Comparison of ENCODE assay signal across 8 cellular contexts in the genomic region with DNA sequence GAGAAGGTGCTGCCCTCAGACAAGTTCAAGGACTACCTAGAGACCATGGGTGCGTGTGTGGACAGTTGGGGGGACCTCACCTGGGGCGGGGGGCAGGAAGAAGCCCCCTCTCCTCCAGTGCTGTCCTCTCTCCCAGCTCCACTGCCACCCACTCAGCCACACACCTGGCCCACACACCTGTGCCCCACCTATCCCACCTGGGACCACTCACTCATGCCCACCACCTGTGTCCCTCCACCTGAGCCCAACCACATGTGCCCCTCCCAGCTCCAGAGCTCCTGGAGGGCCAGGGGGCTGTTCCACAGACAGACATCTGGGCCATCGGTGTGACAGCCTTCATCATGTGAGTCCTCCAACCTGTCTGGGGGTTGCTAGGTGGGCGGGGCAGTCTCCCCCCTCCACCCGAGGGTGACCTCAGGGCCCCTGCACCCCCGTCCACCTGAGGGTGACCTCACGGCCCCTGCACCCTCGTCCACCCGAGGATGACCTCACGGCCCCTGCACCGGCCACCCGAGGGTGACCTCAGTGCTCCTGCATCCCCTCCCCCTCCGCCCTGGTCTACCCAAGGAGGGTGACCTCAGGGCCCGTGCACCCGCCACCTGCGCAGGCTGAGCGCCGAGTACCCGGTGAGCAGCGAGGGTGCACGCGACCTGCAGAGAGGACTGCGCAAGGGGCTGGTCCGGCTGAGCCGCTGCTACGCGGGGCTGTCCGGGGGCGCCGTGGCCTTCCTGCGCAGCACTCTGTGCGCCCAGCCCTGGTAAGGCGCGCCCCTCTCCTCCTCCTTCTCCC. TPM values are rescaled to one million over a fixed set of nuclear protein-coding genes. Genes with fewer than 3 reads are reported as not detected.
A peak's percentile ranks its signal among the peaks of the same experiment; 100 is the strongest.
DNase-seq lines count a peak whose midpoint lies in the region; ATAC-seq and TF ChIP-seq lines count a peak whose summit lies in the region.

No MANE protein-coding gene starts in this region.

- no peak overlapping the region for H3K4ac ChIP-seq in neuronal stem cell (ENCODE audit: low read length)

- no TSS peak for BruUV-seq in Caco-2 (replicated peaks; lab: Mats Ljungman, UMichigan)
- BruUV-seq in Panc1 (replicated peaks; lab: Mats Ljungman, UMichigan) = no TSS peak

- H3K4me1 Mint-ChIP-seq in Caco-2 (ENCODE audit: low read depth, unreplicated experiment) = no peaks in the 10 kb centered on the region

- ATAC-seq in Panc1 = peak; percentile 53
- ATAC-seq in HG02763 (IDR thresholded peaks at IDR 0.05; ENCODE audit: unreplicated experiment) = no peak
- no peak for ATAC-seq in HG03039 (IDR thresholded peaks at IDR 0.05; ENCODE audit: unreplicated experiment)

- peak overlapping the region; percentile 97 for H3K14ac ChIP-seq in neuronal stem cell (ENCODE audit: low read length)

- intact Hi-C loops in Caco-2 (cut with micrococcal nuclease; ENCODE audit: unreplicated experiment) = loop anchor here (1.0 kb wide), 1 partner anchor 79 kb away; a partner anchor contains a TSS
- intact Hi-C loops in Panc1 (cut with micrococcal nuclease; ENCODE audit: unreplicated experiment) = no loop called here

- peak overlapping the region; percentile 93 for H3K9ac ChIP-seq in neuronal stem cell (ENCODE audit: low read depth, low read length, poor library complexity)

- no peaks in the 10 kb centered on the region for H3K9me3 Mint-ChIP-seq in Caco-2 (ENCODE audit: unreplicated experiment)

- peaks cover 4% of the 10 kb centered on the region for H3K79me1 ChIP-seq in neuronal stem cell (ENCODE audit: low read depth, low read length)

- H3K36me3 ChIP-seq in Caco-2 (ENCODE audit: control insufficient read depth, insufficient read depth, low read length) (no peaks in the 10 kb centered on the region), Panc1 (ENCODE audit: control insufficient read depth, insufficient read depth, low read length) (no peaks in the 10 kb centered on the region), neuronal stem cell (replicated peaks in 1 of 2; ENCODE audit: control insufficient read depth in 2 of 2, insufficient read depth in 2 of 2, low read length in 2 of 2) (no peaks in the 10 kb centered on the region)

- CTCF ChIA-PET in Caco-2 (lab: Charles Lee) (no interaction called here), Panc1 (lab: Charles Lee) (interaction anchor here (0.6 kb wide), 1 partner anchor 50 kb away, joined by 3 read pairs; no protein-coding TSS in a partner anchor)

- TF ChIP-seq CTCF in Caco-2 (IDR thresholded peaks at IDR 0.05; ENCODE audit: insufficient read depth in 1 of 2, low read depth in 1 of 2, low read length in 1 of 2, severe bottlenecking in 1 of 2, unreplicated experiment in 1 of 2) = no peak
- TF ChIP-seq CTCF in Panc1 (IDR thresholded peaks at IDR 0.05) = no peak
- TF ChIP-seq CTCF in epithelial cell of proximal tubule (conservative IDR thresholded peaks at IDR 0.05; ENCODE audit: low read depth, low read length) = no peak

- H2AFZ ChIP-seq in neuronal stem cell (ENCODE audit: low read length) = peak overlapping the region; percentile 69

- peak overlapping the region; percentile 91 for H3K23ac ChIP-seq in neuronal stem cell (ENCODE audit: low read depth, low read length, poor library complexity)

- DNase-seq in Caco-2 (no peak), Panc1 (ENCODE audit: low read depth, low spot score) (no peak), epithelial cell of proximal tubule (ENCODE audit: low read depth) (no peak), neuronal stem cell (ENCODE audit: low spot score) (no peak), HPDE6-E6E7 (ENCODE audit: extremely low spot score) (no peak), superior temporal gyrus (ENCODE audit: extremely low spot score) (no peak)

- in situ Hi-C loops in Panc1 (cut with HindIII; ENCODE audit: low pct_unique_long_range_greater_than_20kb, low sequenced_read_pairs) = no loop called here

- H2BK12ac ChIP-seq in neuronal stem cell (ENCODE audit: low read length) = peak overlapping the region; percentile 90

- no peak overlapping the region for H2BK120ac ChIP-seq in neuronal stem cell (ENCODE audit: low read depth, low read length)

- H3K27ac Mint-ChIP-seq in Caco-2 (ENCODE audit: unreplicated experiment) = no peak overlapping the region

- H2BK15ac ChIP-seq in neuronal stem cell (ENCODE audit: low read length) = peak overlapping the region; percentile 39

- no peaks in the 10 kb centered on the region for H3K27me3 Mint-ChIP-seq in Caco-2 (ENCODE audit: insufficient read depth, unreplicated experiment)

- H3K4me1 ChIP-seq in Caco-2 (no peaks in the 10 kb centered on the region), Panc1 (ENCODE audit: control insufficient read depth, insufficient read depth, low read length) (peaks cover 3% of the 10 kb centered on the region; the same call in 1 of the 2 replicates), neuronal stem cell (ENCODE audit: control insufficient read depth in 2 of 2, insufficient read depth in 1 of 2, low read depth in 1 of 2, low read length in 2 of 2) (peaks cover 0 to 8% of the 10 kb centered on the region in 2 donors)

- no CpG with 5 or more reads among the region's 34 CpGs for WGBS in neuronal stem cell (ENCODE audit: extremely low coverage in 2 of 2, insufficient read length in 2 of 2, insufficient replicate concordance in 1 of 2), 2 donors

- H3K4me3 ChIP-seq in Caco-2 (ENCODE audit: low read depth, low read length) = peak overlapping the region; percentile 39
- H3K4me3 ChIP-seq in Panc1 (ENCODE audit: low read depth in 2 of 2, low read length in 2 of 2) = peak overlapping the region; percentile 53 to 60
- H3K4me3 ChIP-seq in epithelial cell of proximal tubule (ENCODE audit: low read depth, low read length) = peak overlapping the region; percentile 60
- H3K4me3 ChIP-seq in neuronal stem cell (ENCODE audit: low read length in 2 of 2) = peak overlapping the region; percentile 25 to 74

- H3K9me3 ChIP-seq in Caco-2 = no peaks in the 10 kb centered on the region
- no peaks in the 10 kb centered on the region for H3K9me3 ChIP-seq in Panc1 (ENCODE audit: control insufficient read depth, insufficient read depth, low read depth, low read length)
- no peaks in the 10 kb centered on the region for H3K9me3 ChIP-seq in neuronal stem cell (replicated peaks in 1 of 2; ENCODE audit: control insufficient read depth in 2 of 2, insufficient read depth in 1 of 2, low read depth in 1 of 2, low read length in 2 of 2)

- H3K4me3 Mint-ChIP-seq in Caco-2 (ENCODE audit: unreplicated experiment) = peak overlapping the region; percentile 66

- peak overlapping the region; percentile 79 for H2AK5ac ChIP-seq in neuronal stem cell (ENCODE audit: low read depth, low read length)

- peak overlapping the region; percentile 10 for H2BK5ac ChIP-seq in neuronal stem cell (ENCODE audit: low read length)

- POLR2A ChIA-PET in Caco-2 (lab: Charles Lee) = no interaction called here
- POLR2A ChIA-PET in Panc1 (lab: Charles Lee) = no interaction called here

- H3K4me2 ChIP-seq in neuronal stem cell (ENCODE audit: insufficient read depth, low read length, poor library complexity, severe bottlenecking) = peak overlapping the region; percentile 98

- H3K27me3 ChIP-seq in Caco-2 (replicated peaks; ENCODE audit: control insufficient read depth, insufficient read depth, low read length) = no peaks in the 10 kb centered on the region
- no peaks in the 10 kb centered on the region for H3K27me3 ChIP-seq in Panc1 (ENCODE audit: control insufficient read depth, insufficient read depth, low read length)
- peaks cover 0 to 17% (median 15%) of the 10 kb centered on the region in 3 experiments for H3K27me3 ChIP-seq in neuronal stem cell (ENCODE audit: control insufficient read depth in 3 of 3, insufficient read depth in 3 of 3, low read depth in 1 of 3, low read length in 3 of 3)

- H3K18ac ChIP-seq in neuronal stem cell (ENCODE audit: low read length) = peak overlapping the region; percentile 94

- peak overlapping the region; percentile 43 for H4K8ac ChIP-seq in neuronal stem cell (ENCODE audit: low read depth, low read length)

- no peaks in the 10 kb centered on the region for H3K36me3 Mint-ChIP-seq in Caco-2 (ENCODE audit: insufficient read depth, unreplicated experiment)

- no peak overlapping the region for H4K91ac ChIP-seq in neuronal stem cell (ENCODE audit: low read depth, low read length, poor library complexity)

- no peak overlapping the region for H3K27ac ChIP-seq in Panc1 (ENCODE audit: low read length)
- H3K27ac ChIP-seq in neuronal stem cell (replicated peaks; ENCODE audit: low read length) = no peak overlapping the region

RNA-seq across cellular contexts. Expression of a gene that starts 28.8 kb away (rescaled TPM):
- total RNA-seq in Caco-2 (2022) (48.3 and 51.7 TPM in 2 replicates), Panc1 (2021; ENCODE audit: unreplicated experiment) (38.6 TPM), epithelial cell of proximal tubule (40.2 and 40.3 TPM in 2 replicates)
- 32.3 TPM for polyA plus RNA-seq in Panc1 (2012; ENCODE audit: insufficient read length)
- polyA plus RNA-seq in neuronal stem cell (2013, experiment 1 of 2) = 13.5 TPM
- polyA plus RNA-seq in neuronal stem cell (2013, experiment 2 of 2) = 13.3 TPM

RNA-seq across cellular contexts. Expression of a gene that starts 38.8 kb away (rescaled TPM):
- total RNA-seq in Caco-2 (2022) (4.0 and 4.5 TPM in 2 replicates), Panc1 (2021; ENCODE audit: unreplicated experiment) (1.2 TPM), epithelial cell of proximal tubule (1.7 and 10.4 TPM in 2 replicates)
- 1.0 TPM for polyA plus RNA-seq in Panc1 (2012; ENCODE audit: insufficient read length)
- polyA plus RNA-seq in neuronal stem cell (2013, experiment 1 of 2) = 4.1 TPM
- polyA plus RNA-seq in neuronal stem cell (2013, experiment 2 of 2) = 3.7 TPM
